In the genomic region with DNA sequence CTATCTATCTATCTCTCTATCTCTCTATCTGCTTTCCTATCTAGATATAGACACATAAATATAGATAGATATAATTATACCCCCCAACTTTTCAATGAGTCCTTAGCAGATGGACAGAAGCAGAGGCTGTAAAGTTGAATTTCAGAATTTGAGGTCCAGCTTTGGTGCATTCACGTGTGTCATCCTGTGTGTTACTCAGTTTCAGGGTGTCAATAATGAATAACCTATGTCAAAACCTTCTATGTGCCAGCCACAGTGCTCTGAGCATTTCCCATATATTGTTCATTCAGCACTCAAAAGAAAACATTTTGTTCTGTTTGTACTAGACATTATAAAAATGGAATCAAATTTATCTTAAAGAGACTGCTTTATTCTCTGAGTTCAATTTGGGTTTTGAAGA, we compare ENCODE assay signal across 19 cellular contexts.
A peak's percentile ranks its signal among the peaks of the same experiment; 100 is the strongest.
DNase-seq lines count a peak whose midpoint lies in the region; ATAC-seq lines count a peak whose summit lies in the region.
"Had no signal": no experiment of that assay in that cellular context is flagged by ENCODE, and none has a peak within 500 bp of the region (broad histone marks: within the 10 kb centered on the region; RNA-seq: fewer than 3 reads in every experiment).

No MANE protein-coding gene starts in this region.

- H3K27me3 ChIP-seq in ACC112 (ENCODE audit: insufficient read depth, low read length) (no peaks in the 10 kb centered on the region), SJSA1 (replicated peaks) (no peaks in the 10 kb centered on the region)
- H3K27me3 ChIP-seq: SJCRH30 had no signal

- no peaks in the 10 kb centered on the region for H3K9me3 ChIP-seq in SJSA1 (replicated peaks)
- H3K9me3 ChIP-seq: SJCRH30 had no signal

- H2AFZ ChIP-seq in ACC112 (ENCODE audit: low read length, unreplicated experiment), result no peak overlapping the region

- H3K27ac Mint-ChIP-seq in activated naive CD4-positive, alpha-beta T cell treated with anti-CD3 and anti-CD28 coated beads, Interleukin-2, amount 10 ng/mL, durations not matched to agents 7 days and 5 days, result no peak overlapping the region

- H3K4me1 ChIP-seq in ACC112 (ENCODE audit: control insufficient read depth, insufficient read depth, low read length, unreplicated experiment), result peaks cover 95% of the 10 kb centered on the region
- H3K4me1 ChIP-seq in SJSA1 (replicated peaks), result peaks cover 59% of the 10 kb centered on the region

- H3K36me3 ChIP-seq in ACC112 (ENCODE audit: insufficient read depth, low read length) (no peaks in the 10 kb centered on the region), SJSA1 (no peaks in the 10 kb centered on the region)
- H3K36me3 ChIP-seq: SJCRH30 had no signal

- no peaks in the 10 kb centered on the region for H3K9me3 Mint-ChIP-seq in activated naive CD4-positive, alpha-beta T cell treated with anti-CD3 and anti-CD28 coated beads, Interleukin-2, amount 10 ng/mL, durations not matched to agents 7 days and 5 days
- H3K9me3 Mint-ChIP-seq: brain had no signal

- H3K36me3 Mint-ChIP-seq in activated naive CD4-positive, alpha-beta T cell treated with anti-CD3 and anti-CD28 coated beads, Interleukin-2, amount 10 ng/mL, durations not matched to agents 7 days and 5 days, result no peaks in the 10 kb centered on the region
- H3K36me3 Mint-ChIP-seq: brain had no signal

- peaks cover 91% of the 10 kb centered on the region for H3K79me2 ChIP-seq in ACC112 (ENCODE audit: control insufficient read depth, insufficient read depth, low read length, unreplicated experiment)

- H3K27me3 Mint-ChIP-seq in activated naive CD4-positive, alpha-beta T cell treated with anti-CD3 and anti-CD28 coated beads, Interleukin-2, amount 10 ng/mL, durations not matched to agents 7 days and 5 days, result no peaks in the 10 kb centered on the region
- H3K27me3 Mint-ChIP-seq: brain had no signal

- peak; percentile 53 for ATAC-seq in GM19395 (IDR thresholded peaks at IDR 0.05; ENCODE audit: unreplicated experiment)
- ATAC-seq in HG02798 (IDR thresholded peaks at IDR 0.05; ENCODE audit: poor library complexity, unreplicated experiment), result peak; percentile 35
- no peak for ATAC-seq in HG02885 (IDR thresholded peaks at IDR 0.05; ENCODE audit: poor library complexity, unreplicated experiment)

- peak overlapping the region; percentile 100 for H3K27ac ChIP-seq in ACC112 (ENCODE audit: low read depth, low read length)
- H3K27ac ChIP-seq in SJSA1, result peak overlapping the region; percentile 83
- H3K27ac ChIP-seq: 22Rv1, SJCRH30 had no signal

- H3K4me1 Mint-ChIP-seq in activated naive CD4-positive, alpha-beta T cell treated with anti-CD3 and anti-CD28 coated beads, Interleukin-2, amount 10 ng/mL, durations not matched to agents 7 days and 5 days, result no peaks in the 10 kb centered on the region

- H3K4me3 ChIP-seq in ACC112 (ENCODE audit: low read depth, low read length), result no peak overlapping the region
- H3K4me3 ChIP-seq in SJSA1, result no peak overlapping the region
- H3K4me3 ChIP-seq: SJCRH30 had no signal

- CTCF ChIA-PET in activated naive CD4-positive, alpha-beta T cell treated with anti-CD3 and anti-CD28 coated beads, Interleukin-2, amount 10 ng/mL, durations not matched to agents 7 days and 5 days (lab: Charles Lee), result no interaction called here

- no peak overlapping the region for H3K4me3 Mint-ChIP-seq in activated naive CD4-positive, alpha-beta T cell treated with anti-CD3 and anti-CD28 coated beads, Interleukin-2, amount 10 ng/mL, durations not matched to agents 7 days and 5 days

- DNase-seq in SJSA1 (ENCODE audit: low read depth in 1 of 2, low spot score in 2 of 2) (no peak), SIG-M5 treated with dmso at 0.1 percent for 504 hours (lab: John Stamatoyannopoulos, UW; ENCODE audit: unreplicated experiment) (no peak)
- no peak for DNase-seq in activated naive CD4-positive, alpha-beta T cell treated with Interleukin-2 at 50 U/mL for 16 hours
- no peak for DNase-seq in activated naive CD4-positive, alpha-beta T cell treated with anti-CD3 and anti-CD28 coated beads, Interleukin-2, amount 10 ng/mL, durations not matched to agents 7 days and 5 days
- DNase-seq: activated CD4-positive, alpha-beta T cell treated with anti-CD3 and anti-CD28 coated beads for 1 hour; activated CD8-positive, alpha-beta memory T cell treated with anti-CD3 and anti-CD28 coated beads, Interleukin-2, amount 50 U/mL, for 48 hours; activated naive CD4-positive, alpha-beta T cell treated with anti-CD3 and anti-CD28 coated beads, Interleukin-2, amount 50 U/mL, for 16 hours; erythroblast; glutamatergic neuron; NCI-H2029; NCI-H524 treated with DMSO at 0.1 percent for 48 hours; SJCRH30; small intestine had no signal
